ENCODE assay signal across 24 cellular contexts in the genomic region with DNA sequence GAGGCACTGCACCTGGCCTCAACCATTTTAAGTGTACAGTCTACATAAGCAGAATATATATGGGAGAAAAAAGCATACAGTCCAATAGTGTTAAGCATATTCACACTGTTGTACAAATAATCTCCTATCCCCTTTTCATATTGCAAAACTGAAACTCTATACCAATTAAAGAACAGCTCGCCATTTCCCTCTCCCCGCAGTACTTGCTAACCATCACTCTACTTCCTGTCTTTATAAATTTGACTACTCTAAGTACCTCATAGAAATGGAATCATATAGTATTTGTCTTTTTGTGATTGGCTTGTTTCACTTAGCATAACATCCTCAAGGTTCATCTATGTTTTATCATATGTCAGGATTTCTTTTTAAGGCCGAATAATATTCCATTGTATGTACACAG. TPM values are rescaled to one million over a fixed set of nuclear protein-coding genes. Genes with fewer than 3 reads are reported as not detected.
DNase-seq lines count a peak whose midpoint lies in the region; ATAC-seq and TF ChIP-seq lines count a peak whose summit lies in the region.
"Had no signal": no experiment of that assay in that cellular context is flagged by ENCODE, and none has a peak within 500 bp of the region (broad histone marks: within the 10 kb centered on the region; RNA-seq: fewer than 3 reads in every experiment).

No MANE protein-coding gene starts in this region.

- no peaks in the 10 kb centered on the region for H3K36me3 Mint-ChIP-seq in activated CD4-positive, alpha-beta T cell treated with anti-CD3 and anti-CD28 coated beads, Interleukin-2, amount 10 ng/mL, durations not matched to agents 24 days and 14 days (ENCODE audit: low read depth)
- H3K36me3 Mint-ChIP-seq in activated T-helper 1 cell treated with anti-CD3 and anti-CD28 coated beads, Interleukin-12 subunit alpha, Interleukin-12 subunit beta, Interleukin-2, Interleukin-4 antibody, amounts not matched to agents 30 ng/mL and 10 ng/mL and 1 ng/mL, durations not matched to agents 14 hours and 24 hours and 36 hours (ENCODE audit: low read depth): peaks cover 3% of the 10 kb centered on the region
- H3K36me3 Mint-ChIP-seq in natural killer cell treated with Interleukin-12 subunit alpha and Interleukin-12 subunit beta and Interleukin-15 and Interleukin-18, amount 100 ng/mL, for 72 hours: no peaks in the 10 kb centered on the region

- H3K27me3 ChIP-seq in spleen (replicated peaks in 1 of 7): no peaks in the 10 kb centered on the region
- H3K27me3 ChIP-seq: BLaER1, gastroesophageal sphincter, ovary, uterus had no signal

- no peak overlapping the region for H3K4me3 ChIP-seq in spleen
- H3K4me3 ChIP-seq: BLaER1, gastroesophageal sphincter, ovary, uterus had no signal

- H3K4me1 ChIP-seq in spleen: peaks cover 0 to 19% (median 10%) of the 10 kb centered on the region in 6 donors
- H3K4me1 ChIP-seq: BLaER1, uterus had no signal

- no peaks in the 10 kb centered on the region for H3K27me3 Mint-ChIP-seq in activated CD4-positive, alpha-beta T cell treated with anti-CD3 and anti-CD28 coated beads, Interleukin-2, amount 10 ng/mL, durations not matched to agents 24 days and 14 days
- no peaks in the 10 kb centered on the region for H3K27me3 Mint-ChIP-seq in activated T-helper 1 cell treated with anti-CD3 and anti-CD28 coated beads, Interleukin-12 subunit alpha, Interleukin-12 subunit beta, Interleukin-2, Interleukin-4 antibody, amounts not matched to agents 30 ng/mL and 10 ng/mL and 1 ng/mL, durations not matched to agents 14 hours and 24 hours and 36 hours (ENCODE audit: insufficient read depth)
- no peaks in the 10 kb centered on the region for H3K27me3 Mint-ChIP-seq in natural killer cell treated with Interleukin-12 subunit alpha and Interleukin-12 subunit beta and Interleukin-15 and Interleukin-18, amount 100 ng/mL, for 72 hours
- H3K27me3 Mint-ChIP-seq: activated B cell treated with CpG ODN at 0.5 μM for 24 hours had no signal

- WGBS in spleen, 5 donors: 49 to 69% (median 62%) methylated on average over 3 of the region's 3 CpGs

- no peak for DNase-seq in activated CD4-positive, alpha-beta T cell treated with anti-CD3 and anti-CD28 coated beads, Interleukin-2, amount 10 ng/mL, durations not matched to agents 24 days and 14 days
- DNase-seq in activated CD4-positive, alpha-beta T cell treated with anti-CD3 and anti-CD28 coated beads for 1 hour: no peak
- DNase-seq in MV-4-11 (lab: John Stamatoyannopoulos, UW) (peak; percentile 42), pons (ENCODE audit: low spot score) (no peak), spleen (no peak)
- DNase-seq in activated T-helper 1 cell treated with anti-CD3 and anti-CD28 coated beads, Interleukin-12 subunit alpha, Interleukin-12 subunit beta, Interleukin-2, Interleukin-4 antibody, amounts not matched to agents 30 ng/mL and 10 ng/mL and 1 ng/mL, durations not matched to agents 14 hours and 24 hours and 36 hours (ENCODE audit: low spot score): no peak
- DNase-seq in natural killer cell treated with Interleukin-12 subunit alpha and Interleukin-12 subunit beta and Interleukin-15 and Interleukin-18, amount 100 ng/mL, for 72 hours (ENCODE audit: low spot score): no peak
- DNase-seq: activated B cell treated with CpG ODN at 0.5 μM for 24 hours; activated CD8-positive, alpha-beta memory T cell treated with anti-CD3 and anti-CD28 coated beads, Interleukin-2, amount 50 U/mL, for 4 hours; activated naive CD4-positive, alpha-beta T cell; DMS 273 treated with DMSO at 0.1 percent for 48 hours; effector CD4-positive, alpha-beta T cell; HFFc6; IMR-90; NCI-H1694 treated with DMSO at 0.1 percent for 48 hours; NCI-H2227 treated with DMSO at 0.1 percent for 48 hours; NCI-H774; ovary; right cardiac atrium; uterus had no signal

- no peak for TF ChIP-seq CTCF in spleen (IDR thresholded peaks at IDR 0.05 in 8 of 11, conservative IDR thresholded peaks at IDR 0.05 in 3 of 11)

- intact Hi-C loops in activated CD4-positive, alpha-beta T cell treated with anti-CD3 and anti-CD28 coated beads, Interleukin-2, amount 10 ng/mL, durations not matched to agents 24 days and 14 days (cut with micrococcal nuclease): loop anchor here (5.0 kb wide), 1 partner anchor 158 kb away; no protein-coding TSS in a partner anchor
- intact Hi-C loops in activated T-helper 1 cell treated with anti-CD3 and anti-CD28 coated beads, Interleukin-12 subunit alpha, Interleukin-12 subunit beta, Interleukin-2, Interleukin-4 antibody, amounts not matched to agents 30 ng/mL and 10 ng/mL and 1 ng/mL, durations not matched to agents 14 hours and 24 hours and 36 hours (cut with micrococcal nuclease): loop anchor here (2.0 to 5.0 kb wide), 2 partner anchors 20 to 213 kb away; no protein-coding TSS in a partner anchor
- intact Hi-C loops in spleen (cut with DNase I; ENCODE audit: low total_unique reads): loop anchor here (5.0 kb wide), 1 partner anchor 98 kb away; a partner anchor contains a TSS

- H3K9me3 ChIP-seq in spleen: no peaks in the 10 kb centered on the region
- H3K9me3 ChIP-seq: BLaER1, gastroesophageal sphincter, ovary, uterus had no signal

- peaks cover 27% of the 10 kb centered on the region for H3K4me1 Mint-ChIP-seq in activated CD4-positive, alpha-beta T cell treated with anti-CD3 and anti-CD28 coated beads, Interleukin-2, amount 10 ng/mL, durations not matched to agents 24 days and 14 days
- H3K4me1 Mint-ChIP-seq in activated T-helper 1 cell treated with anti-CD3 and anti-CD28 coated beads, Interleukin-12 subunit alpha, Interleukin-12 subunit beta, Interleukin-2, Interleukin-4 antibody, amounts not matched to agents 30 ng/mL and 10 ng/mL and 1 ng/mL, durations not matched to agents 14 hours and 24 hours and 36 hours (ENCODE audit: low read depth): peaks cover 29% of the 10 kb centered on the region
- peaks cover 22 to 28% of the 10 kb centered on the region in 2 donors for H3K4me1 Mint-ChIP-seq in natural killer cell treated with Interleukin-12 subunit alpha and Interleukin-12 subunit beta and Interleukin-15 and Interleukin-18, amount 100 ng/mL, for 72 hours (ENCODE audit: low read depth in 2 of 2)

- H3K27ac ChIP-seq in spleen: peak overlapping the region in 2 of 8 donors; percentile 40 to 47
- H3K27ac ChIP-seq: BLaER1, gastroesophageal sphincter, ovary, uterus had no signal

- no peaks in the 10 kb centered on the region for H3K36me3 ChIP-seq in spleen
- H3K36me3 ChIP-seq: BLaER1, gastroesophageal sphincter, ovary, uterus had no signal

- H3K9me3 Mint-ChIP-seq in activated CD4-positive, alpha-beta T cell treated with anti-CD3 and anti-CD28 coated beads, Interleukin-2, amount 10 ng/mL, durations not matched to agents 24 days and 14 days: peaks cover 3% of the 10 kb centered on the region
- H3K9me3 Mint-ChIP-seq in activated T-helper 1 cell treated with anti-CD3 and anti-CD28 coated beads, Interleukin-12 subunit alpha, Interleukin-12 subunit beta, Interleukin-2, Interleukin-4 antibody, amounts not matched to agents 30 ng/mL and 10 ng/mL and 1 ng/mL, durations not matched to agents 14 hours and 24 hours and 36 hours: peaks cover 4% of the 10 kb centered on the region
- no peaks in the 10 kb centered on the region for H3K9me3 Mint-ChIP-seq in natural killer cell treated with Interleukin-12 subunit alpha and Interleukin-12 subunit beta and Interleukin-15 and Interleukin-18, amount 100 ng/mL, for 72 hours
- H3K9me3 Mint-ChIP-seq: activated B cell treated with CpG ODN at 0.5 μM for 24 hours, HFFc6 had no signal

- ATAC-seq in natural killer cell treated with Interleukin-12 subunit alpha and Interleukin-12 subunit beta and Interleukin-15 and Interleukin-18, amount 100 ng/mL, for 72 hours: peak; percentile 63 to 77
- ATAC-seq in HG03342 (IDR thresholded peaks at IDR 0.05; ENCODE audit: unreplicated experiment): no peak
- ATAC-seq: esophagus mucosa, gastroesophageal sphincter, right cardiac atrium had no signal

- peak overlapping the region; percentile 32 for H3K4me3 Mint-ChIP-seq in activated CD4-positive, alpha-beta T cell treated with anti-CD3 and anti-CD28 coated beads, Interleukin-2, amount 10 ng/mL, durations not matched to agents 24 days and 14 days
- peak overlapping the region; percentile 3 for H3K4me3 Mint-ChIP-seq in activated T-helper 1 cell treated with anti-CD3 and anti-CD28 coated beads, Interleukin-12 subunit alpha, Interleukin-12 subunit beta, Interleukin-2, Interleukin-4 antibody, amounts not matched to agents 30 ng/mL and 10 ng/mL and 1 ng/mL, durations not matched to agents 14 hours and 24 hours and 36 hours
- H3K4me3 Mint-ChIP-seq in natural killer cell treated with Interleukin-12 subunit alpha and Interleukin-12 subunit beta and Interleukin-15 and Interleukin-18, amount 100 ng/mL, for 72 hours: peak overlapping the region; percentile 64
- H3K4me3 Mint-ChIP-seq: activated B cell treated with CpG ODN at 0.5 μM for 24 hours, HFFc6 had no signal

- peak overlapping the region; percentile 64 for H3K27ac Mint-ChIP-seq in activated CD4-positive, alpha-beta T cell treated with anti-CD3 and anti-CD28 coated beads, Interleukin-2, amount 10 ng/mL, durations not matched to agents 24 days and 14 days
- H3K27ac Mint-ChIP-seq in activated T-helper 1 cell treated with anti-CD3 and anti-CD28 coated beads, Interleukin-12 subunit alpha, Interleukin-12 subunit beta, Interleukin-2, Interleukin-4 antibody, amounts not matched to agents 30 ng/mL and 10 ng/mL and 1 ng/mL, durations not matched to agents 14 hours and 24 hours and 36 hours: peak overlapping the region; percentile 25
- H3K27ac Mint-ChIP-seq in natural killer cell treated with Interleukin-12 subunit alpha and Interleukin-12 subunit beta and Interleukin-15 and Interleukin-18, amount 100 ng/mL, for 72 hours: peak overlapping the region; percentile 85 to 88
- H3K27ac Mint-ChIP-seq: activated B cell treated with CpG ODN at 0.5 μM for 24 hours, HFFc6 had no signal

- TF ChIP-seq POLR2A in spleen (IDR thresholded peaks at IDR 0.05): no peak

RNA-seq across cellular contexts. Expression of a gene that starts 21.6 kb away (rescaled TPM):
- 65.0 and 65.1 TPM in 2 replicates for total RNA-seq in activated CD4-positive, alpha-beta T cell treated with anti-CD3 and anti-CD28 coated beads, Interleukin-2, amount 10 ng/mL, durations not matched to agents 24 days and 14 days
- 60.8 and 63.6 TPM in 2 replicates for total RNA-seq in activated T-helper 1 cell treated with anti-CD3 and anti-CD28 coated beads, Interleukin-12 subunit alpha, Interleukin-12 subunit beta, Interleukin-2, Interleukin-4 antibody, amounts not matched to agents 30 ng/mL and 10 ng/mL and 1 ng/mL, durations not matched to agents 14 hours and 24 hours and 36 hours
- 10 to 100 TPM; 50.4 to 56.4 TPM for total RNA-seq in natural killer cell treated with Interleukin-12 subunit alpha and Interleukin-12 subunit beta and Interleukin-15 and Interleukin-18, amount 100 ng/mL, for 72 hours
- total RNA-seq in spleen: 100 to 1,000 TPM in 3 of 7 donors, 10 to 100 TPM in 4; 70.0 to 123 (median 89.3) TPM
- polyA plus RNA-seq in spleen: 10 to 100 TPM; 27.6 to 32.9 (median 30.6) TPM

Comparison
In these comparisons a context has a peak if more than half of its experiments do, and no peak if none do; other contexts are left out.
1. H3K27ac Mint-ChIP-seq: peak in every context shown above with its lines; median percentile 86 in natural killer cell treated with Interleukin-12 subunit alpha and Interleukin-12 subunit beta and Interleukin-15 and Interleukin-18, amount 100 ng/mL, for 72 hours; 64 in activated CD4-positive, alpha-beta T cell treated with anti-CD3 and anti-CD28 coated beads, Interleukin-2, amount 10 ng/mL, durations not matched to agents 24 days and 14 days; 25 in activated T-helper 1 cell treated with anti-CD3 and anti-CD28 coated beads, Interleukin-12 subunit alpha, Interleukin-12 subunit beta, Interleukin-2, Interleukin-4 antibody, amounts not matched to agents 30 ng/mL and 10 ng/mL and 1 ng/mL, durations not matched to agents 14 hours and 24 hours and 36 hours.
2. H3K4me3 Mint-ChIP-seq: peak in every context shown above with its lines; median percentile 64 in natural killer cell treated with Interleukin-12 subunit alpha and Interleukin-12 subunit beta and Interleukin-15 and Interleukin-18, amount 100 ng/mL, for 72 hours; 32 in activated CD4-positive, alpha-beta T cell treated with anti-CD3 and anti-CD28 coated beads, Interleukin-2, amount 10 ng/mL, durations not matched to agents 24 days and 14 days; 3 in activated T-helper 1 cell treated with anti-CD3 and anti-CD28 coated beads, Interleukin-12 subunit alpha, Interleukin-12 subunit beta, Interleukin-2, Interleukin-4 antibody, amounts not matched to agents 30 ng/mL and 10 ng/mL and 1 ng/mL, durations not matched to agents 14 hours and 24 hours and 36 hours.